Comparison of ENCODE assay signal across 8 cellular contexts in genomic region chr12:56224954-56225353, GRCh38. TPM values are rescaled to one million over a fixed set of nuclear protein-coding genes. Genes with fewer than 3 reads are reported as not detected.
DNase-seq lines count a peak whose midpoint lies in the region; TF ChIP-seq lines count a peak whose summit lies in the region.

No MANE protein-coding gene starts in this region.

- peak overlapping the region in 7 of 11 experiments; percentile 39 to 93 (median 70); a peak in 12 of 22 replicates for H3K27ac ChIP-seq in BLaER1 treated with 17β-estradiol and CSF1 and Interleukin-3, amounts not matched to agents 10 nM and 100 nM
- H3K27ac ChIP-seq in trophoblast cell (ENCODE audit: low read depth, low read length): no peak overlapping the region

- no peak overlapping the region for H3K18ac ChIP-seq in trophoblast cell (ENCODE audit: low read length)

- H3K4me2 ChIP-seq in BLaER1 treated with 17β-estradiol and CSF1 and Interleukin-3, amounts not matched to agents 10 nM and 100 nM: peak overlapping the region; percentile 86 to 98 (median 95)
- H3K4me2 ChIP-seq in trophoblast cell (ENCODE audit: low read length): no peak overlapping the region

- no peaks in the 10 kb centered on the region for H3K27me3 ChIP-seq in BLaER1 treated with 17β-estradiol and CSF1 and Interleukin-3, amounts not matched to agents 10 nM and 100 nM
- H3K27me3 ChIP-seq in MG63 (no peaks in the 10 kb centered on the region), trophoblast cell (ENCODE audit: insufficient read depth, low read length) (no peaks in the 10 kb centered on the region)

- H2AK5ac ChIP-seq in trophoblast cell (ENCODE audit: low read length): no peak overlapping the region

- H3K9me3 Mint-ChIP-seq in dendritic cell treated with granulocyte-macrophage colony-stimulating factor and Interleukin-4, amounts not matched to agents 40 ng/mL and 50 ng/mL, for 4 days: no peaks in the 10 kb centered on the region
- no peaks in the 10 kb centered on the region for H3K9me3 Mint-ChIP-seq in nephron progenitor cell

- H3K36me3 ChIP-seq in BLaER1 treated with 17β-estradiol and CSF1 and Interleukin-3, amounts not matched to agents 10 nM and 100 nM: peaks cover 0 to 21% (median 5%) of the 10 kb centered on the region in 11 experiments; a peak in 6 of 22 replicates
- H3K36me3 ChIP-seq in MG63 (peaks cover 6% of the 10 kb centered on the region), trophoblast cell (ENCODE audit: control insufficient read depth in 1 of 2, insufficient read depth in 2 of 2, low read length in 2 of 2) (peaks cover 0 to 2% of the 10 kb centered on the region in 2 experiments)

- no peak overlapping the region for H3K4ac ChIP-seq in trophoblast cell (ENCODE audit: low read depth, low read length)

- H4K20me1 ChIP-seq in BLaER1 treated with 17β-estradiol and CSF1 and Interleukin-3, amounts not matched to agents 10 nM and 100 nM: peaks cover 0 to 6% (median 0%) of the 10 kb centered on the region in 11 experiments; a peak in 7 of 22 replicates

- no peak overlapping the region for H3K14ac ChIP-seq in trophoblast cell (ENCODE audit: low read length)

- H2AFZ ChIP-seq in trophoblast cell (ENCODE audit: insufficient read depth, low read length, poor library complexity): no peak overlapping the region

- no peak for DNase-seq in MG63
- peak; percentile 28 for DNase-seq in nephron progenitor cell
- no peak for DNase-seq in NOMO-1 treated with dmso at 0.1 percent for 144 hours (lab: John Stamatoyannopoulos, UW; ENCODE audit: unreplicated experiment)
- no peak for DNase-seq in activated CD4-positive, CD25-positive, alpha-beta regulatory T cell treated with anti-CD3 and anti-CD28 coated beads, Interleukin-2, amount 50 U/mL, for 72 hours
- DNase-seq in trophoblast cell: no peak
- no peak for DNase-seq in GF-D8 (lab: John Stamatoyannopoulos, UW)

- H3K9me3 ChIP-seq in BLaER1 treated with 17β-estradiol and CSF1 and Interleukin-3, amounts not matched to agents 10 nM and 100 nM (replicated peaks in 1 of 11): no peaks in the 10 kb centered on the region
- H3K9me3 ChIP-seq in MG63: no peaks in the 10 kb centered on the region
- peaks cover 3% of the 10 kb centered on the region for H3K9me3 ChIP-seq in trophoblast cell (ENCODE audit: insufficient read depth, low read depth, low read length)

- H3K4me3 ChIP-seq in BLaER1 treated with 17β-estradiol and CSF1 and Interleukin-3, amounts not matched to agents 10 nM and 100 nM: peak overlapping the region; percentile 65 to 79 (median 74)
- H3K4me3 ChIP-seq in MG63 (peak overlapping the region; percentile 76), trophoblast cell (ENCODE audit: low read depth, low read length) (no peak overlapping the region)

- H3K23ac ChIP-seq in trophoblast cell (ENCODE audit: low read length): no peak overlapping the region

- no CpG with 5 or more reads among the region's 11 CpGs for WGBS in trophoblast cell (ENCODE audit: extremely low coverage, insufficient coverage, insufficient read length)

- H3K27me3 Mint-ChIP-seq in dendritic cell treated with granulocyte-macrophage colony-stimulating factor and Interleukin-4, amounts not matched to agents 40 ng/mL and 50 ng/mL, for 4 days: no peaks in the 10 kb centered on the region
- no peaks in the 10 kb centered on the region for H3K27me3 Mint-ChIP-seq in nephron progenitor cell (ENCODE audit: low read depth, poor library complexity)

- H3K9ac ChIP-seq in BLaER1 treated with 17β-estradiol and CSF1 and Interleukin-3, amounts not matched to agents 10 nM and 100 nM: peak overlapping the region; percentile 68 to 85 (median 81); a peak in 21 of 22 replicates
- H3K9ac ChIP-seq in trophoblast cell (ENCODE audit: low read length): no peak overlapping the region

- H3K4me1 Mint-ChIP-seq in dendritic cell treated with granulocyte-macrophage colony-stimulating factor and Interleukin-4, amounts not matched to agents 40 ng/mL and 50 ng/mL, for 4 days (ENCODE audit: low read depth): peaks cover 54% of the 10 kb centered on the region
- peaks cover 51% of the 10 kb centered on the region for H3K4me1 Mint-ChIP-seq in nephron progenitor cell

- no peak overlapping the region for H2BK120ac ChIP-seq in trophoblast cell (ENCODE audit: insufficient read depth, low read length, poor library complexity)

- peak overlapping the region; percentile 100 for H3K27ac Mint-ChIP-seq in dendritic cell treated with granulocyte-macrophage colony-stimulating factor and Interleukin-4, amounts not matched to agents 40 ng/mL and 50 ng/mL, for 4 days
- H3K27ac Mint-ChIP-seq in nephron progenitor cell: peak overlapping the region; percentile 27

- H3K79me1 ChIP-seq in trophoblast cell (ENCODE audit: low read length): peaks cover 15% of the 10 kb centered on the region

- peak overlapping the region; percentile 81 for H3K4me3 Mint-ChIP-seq in dendritic cell treated with granulocyte-macrophage colony-stimulating factor and Interleukin-4, amounts not matched to agents 40 ng/mL and 50 ng/mL, for 4 days
- H3K4me3 Mint-ChIP-seq in nephron progenitor cell: peak overlapping the region; percentile 82

- peaks cover 34 to 72% (median 58%) of the 10 kb centered on the region in 10 experiments for H3K4me1 ChIP-seq in BLaER1 treated with 17β-estradiol and CSF1 and Interleukin-3, amounts not matched to agents 10 nM and 100 nM
- peaks cover 2 to 19% of the 10 kb centered on the region in 2 experiments for H3K4me1 ChIP-seq in trophoblast cell (ENCODE audit: control insufficient read depth in 1 of 2, insufficient read depth in 2 of 2, low read length in 2 of 2)

- intact Hi-C loops in dendritic cell treated with granulocyte-macrophage colony-stimulating factor and Interleukin-4, amounts not matched to agents 40 ng/mL and 50 ng/mL, for 4 days (cut with micrococcal nuclease): loop anchor here (1.0 to 5.0 kb wide), 3 partner anchors 32 to 106 kb away; partner anchors contain the start of gene ANKRD52

- TF ChIP-seq CTCF in nephron progenitor cell (IDR thresholded peaks at IDR 0.05): no peak

- H2BK5ac ChIP-seq in trophoblast cell (ENCODE audit: low read depth, low read length, poor library complexity): no peak overlapping the region

- H4K91ac ChIP-seq in trophoblast cell (ENCODE audit: low read depth, low read length): no peak overlapping the region

- no peak overlapping the region for H2BK12ac ChIP-seq in trophoblast cell (ENCODE audit: low read length)

- no peak overlapping the region for H4K12ac ChIP-seq in trophoblast cell (ENCODE audit: low read depth, low read length)

- H4K8ac ChIP-seq in trophoblast cell (ENCODE audit: low read depth, low read length): no peak overlapping the region

- peaks cover 28% of the 10 kb centered on the region for H3K36me3 Mint-ChIP-seq in dendritic cell treated with granulocyte-macrophage colony-stimulating factor and Interleukin-4, amounts not matched to agents 40 ng/mL and 50 ng/mL, for 4 days (ENCODE audit: low read depth)
- H3K36me3 Mint-ChIP-seq in nephron progenitor cell (ENCODE audit: low read depth): peaks cover 4% of the 10 kb centered on the region

- H3K79me2 ChIP-seq in trophoblast cell (ENCODE audit: control insufficient read depth, insufficient read depth, low read length, poor library complexity): peaks cover 5% of the 10 kb centered on the region

RNA-seq across cellular contexts. Expression of gene NABP2, which starts 0.8 kb away (rescaled TPM):
- 61.0 and 115 TPM in 2 replicates for total RNA-seq in MG63 (2014; rRNA removed; shearing (Covaris generic); ENCODE audit: low replicate concordance)
- 11.4 and 11.9 TPM in 2 replicates for polyA plus RNA-seq in trophoblast cell (2013)

RNA-seq across cellular contexts. Expression of gene RNF41, which starts 3.2 kb away (rescaled TPM):
- total RNA-seq in MG63 (2014; rRNA removed; shearing (Covaris generic); ENCODE audit: low replicate concordance): 51.6 and 107 TPM in 2 replicates
- polyA plus RNA-seq in trophoblast cell (2013): 31.8 and 33.9 TPM in 2 replicates

RNA-seq across cellular contexts. Expression of gene SLC39A5, which starts 4.9 kb away (rescaled TPM):
- total RNA-seq in MG63 (2014; rRNA removed; shearing (Covaris generic); ENCODE audit: low replicate concordance): not detected in 2 replicates
- 0.08 TPM in 1 of 2 replicates, not detected in the other for polyA plus RNA-seq in trophoblast cell (2013)

RNA-seq across cellular contexts. Expression of gene ANKRD52, which starts 33.2 kb away (rescaled TPM):
- total RNA-seq in MG63 (2014; rRNA removed; shearing (Covaris generic); ENCODE audit: low replicate concordance): 6.0 and 18.9 TPM in 2 replicates
- polyA plus RNA-seq in trophoblast cell (2013): 31.0 and 31.4 TPM in 2 replicates

RNA-seq across cellular contexts. Expression of gene SMARCC2, which starts 35.7 kb away (rescaled TPM):
- total RNA-seq in MG63 (2014; rRNA removed; shearing (Covaris generic); ENCODE audit: low replicate concordance): 10.6 and 14.8 TPM in 2 replicates
- polyA plus RNA-seq in trophoblast cell (2013): 34.7 and 35.1 TPM in 2 replicates
